8 cellular contexts compared by ENCODE assay signal in the genomic region with DNA sequence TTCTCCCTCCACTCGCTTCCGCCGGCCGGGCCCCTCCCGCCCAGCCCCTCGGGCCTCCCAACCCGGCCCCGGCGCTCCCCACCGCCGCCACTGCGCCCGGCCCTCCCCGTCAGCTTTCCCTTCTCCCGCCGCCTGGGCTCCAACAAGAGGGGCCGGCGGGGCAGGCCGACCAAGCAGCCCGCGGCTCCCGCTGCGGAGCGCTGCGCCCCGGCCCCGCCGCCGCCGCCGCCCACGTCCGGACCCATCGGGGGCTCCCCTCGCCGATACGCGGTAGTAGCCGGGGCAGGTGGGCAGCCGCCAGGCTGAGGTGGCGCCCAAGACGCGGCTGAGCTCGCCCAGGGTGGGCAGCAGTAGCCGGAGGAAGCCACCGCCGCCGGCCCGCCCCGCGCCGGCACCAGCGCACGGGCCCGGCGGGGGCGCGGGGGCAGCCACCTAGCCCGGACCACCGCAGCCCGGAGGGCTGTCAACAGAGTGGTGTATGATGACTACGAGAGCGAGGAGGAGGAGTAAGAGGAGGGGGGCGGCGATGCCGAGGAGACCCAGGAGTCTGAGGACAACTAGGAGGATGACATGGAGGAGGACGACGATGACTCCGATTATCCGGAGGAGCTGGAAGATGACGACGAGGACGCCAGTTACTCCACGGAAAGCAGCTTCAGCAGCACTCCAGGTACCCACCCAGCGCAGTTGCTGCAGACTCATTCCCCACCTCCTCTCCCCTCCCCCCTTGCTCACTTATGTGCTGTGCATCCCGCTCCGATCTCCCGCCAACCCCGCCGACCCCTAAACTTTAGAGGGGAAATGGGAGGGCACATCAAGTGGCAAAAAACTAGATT. TPM values are rescaled to one million over a fixed set of nuclear protein-coding genes. Genes with fewer than 3 reads are reported as not detected.
DNase-seq lines count a peak whose midpoint lies in the region; ATAC-seq, FAIRE-seq and TF ChIP-seq lines count a peak whose summit lies in the region.

No MANE protein-coding gene starts in this region.

- no peak overlapping the region for H3K4ac ChIP-seq in neuronal stem cell (ENCODE audit: low read length)

- no peak overlapping the region for H2BK15ac ChIP-seq in neuronal stem cell (ENCODE audit: low read length)

- H4K91ac ChIP-seq in neuronal stem cell (ENCODE audit: low read depth, low read length, poor library complexity): no peak overlapping the region

- peak overlapping the region; percentile 90 for H2BK5ac ChIP-seq in neuronal stem cell (ENCODE audit: low read length)

- H3K23ac ChIP-seq in neuronal stem cell (ENCODE audit: low read depth, low read length, poor library complexity): peak overlapping the region; percentile 55

- no peak; the same call in 2 of the 3 replicates for TF ChIP-seq CTCF in A549 (IDR thresholded peaks at IDR 0.05)
- peak in 1 of 4 experiments; percentile 10 for TF ChIP-seq CTCF in gastroesophageal sphincter (IDR thresholded peaks at IDR 0.05)
- no peak for TF ChIP-seq CTCF in transverse colon (IDR thresholded peaks at IDR 0.05)

- peak; percentile 78 to 85 for ATAC-seq in A549
- ATAC-seq in GM18520 (IDR thresholded peaks at IDR 0.05; ENCODE audit: unreplicated experiment): peak; percentile 19
- ATAC-seq in HG03066 (IDR thresholded peaks at IDR 0.05; ENCODE audit: low read depth, unreplicated experiment): peak; percentile 43
- ATAC-seq in gastroesophageal sphincter: peak; percentile 85

- H3K27ac ChIP-seq in A549: peak overlapping the region; percentile 84 to 96
- peak overlapping the region; percentile 25 to 94 (median 91) for H3K27ac ChIP-seq in gastroesophageal sphincter
- peak overlapping the region; percentile 74 for H3K27ac ChIP-seq in neuronal stem cell (replicated peaks; ENCODE audit: low read length)
- peak overlapping the region; percentile 87 to 95 (median 88) for H3K27ac ChIP-seq in transverse colon

- H3K36me3 ChIP-seq in NT2/D1 (ENCODE audit: insufficient read depth, insufficient read length, low read length) (no peaks in the 10 kb centered on the region), gastroesophageal sphincter (no peaks in the 10 kb centered on the region), neuronal stem cell (replicated peaks in 1 of 2; ENCODE audit: control insufficient read depth in 2 of 2, insufficient read depth in 2 of 2, low read length in 2 of 2) (peaks cover 0 to 25% of the 10 kb centered on the region in 2 donors), transverse colon (no peaks in the 10 kb centered on the region)

- no peak overlapping the region for H2BK120ac ChIP-seq in neuronal stem cell (ENCODE audit: low read depth, low read length)

- no peak overlapping the region for H4K8ac ChIP-seq in neuronal stem cell (ENCODE audit: low read depth, low read length)

- TF ChIP-seq EP300 in A549 (IDR thresholded peaks at IDR 0.05): no peak
- no peak for TF ChIP-seq EP300 in gastroesophageal sphincter (IDR thresholded peaks at IDR 0.05)
- no peak for TF ChIP-seq EP300 in transverse colon (IDR thresholded peaks at IDR 0.05; ENCODE audit: low read depth)

- CTCF ChIA-PET in A549 (lab: Yijun Ruan, JAX): interaction anchor here (0.6 to 3.9 kb wide), 27 partner anchors 9 to 451 kb away, joined by 3 to 48 read pairs (median 4); no protein-coding TSS in a partner anchor

- H2AFZ ChIP-seq in neuronal stem cell (ENCODE audit: low read length): peak overlapping the region; percentile 99

- H3K14ac ChIP-seq in neuronal stem cell (ENCODE audit: low read length): peak overlapping the region; percentile 71

- under 1% methylated on average over 33 of the region's 80 CpGs for WGBS in A549 (ENCODE audit: missing lambda C conversion rate)
- 0% methylated on average over 1 to 15 of the region's 80 CpGs for WGBS in gastroesophageal sphincter (ENCODE audit: low coverage in 1 of 2), 2 donors
- no CpG with 5 or more reads among the region's 80 CpGs for WGBS in neuronal stem cell (ENCODE audit: extremely low coverage in 2 of 2, insufficient read length in 2 of 2, insufficient replicate concordance in 1 of 2), 2 donors
- WGBS in transverse colon (ENCODE audit: low coverage in 1 of 2), 2 donors: 0% methylated on average over 4 to 32 of the region's 80 CpGs

- POLR2A ChIA-PET in A549 (lab: Yijun Ruan, JAX): interaction anchor here (0.8 to 1.3 kb wide), 5 partner anchors 12 to 131 kb away, joined by 3 to 5 read pairs (median 3); a partner anchor contains a TSS

- 0 out of 5 replicates have a peak, but pooled peaks of 1 of the 2 experiments have one; percentile 6 for TF ChIP-seq RAD21 in A549 (conservative IDR thresholded peaks at IDR 0.05 in 1 of 2, IDR thresholded peaks at IDR 0.05 in 1 of 2)

- no peak overlapping the region for H2AK5ac ChIP-seq in neuronal stem cell (ENCODE audit: low read depth, low read length)

- no peak for FAIRE-seq in A549 (lab: Jason Lieb, UNC)

- DNase-seq in A549 (ENCODE audit: low read depth in 1 of 2, low spot score in 1 of 2) (peak; percentile 45 to 48), NT2/D1 (ENCODE audit: low read depth, low spot score) (peak; percentile 11), neuronal stem cell (ENCODE audit: low spot score) (peak; percentile 39), transverse colon (peak; percentile 28)
- DNase-seq in activated gamma-delta T cell treated with anti-CD3 and anti-CD28 coated beads, Interleukin-2, amount 50 U/mL, for 16 hours (ENCODE audit: low read depth): peak; percentile 5

- intact Hi-C loops in transverse colon (cut with DNase I; ENCODE audit: low total_unique reads): loop anchor here (5.0 kb wide), 1 partner anchor 135 kb away; a partner anchor contains a TSS

- H3K4me1 ChIP-seq in A549: peaks cover 8% of the 10 kb centered on the region; the same call in 1 of the 3 replicates
- H3K4me1 ChIP-seq in NT2/D1 (ENCODE audit: insufficient read depth, insufficient read length): no peaks in the 10 kb centered on the region
- H3K4me1 ChIP-seq in gastroesophageal sphincter: peaks cover 0 to 47% (median 5%) of the 10 kb centered on the region in 3 donors
- peaks cover 0 to 2% of the 10 kb centered on the region in 2 donors for H3K4me1 ChIP-seq in neuronal stem cell (ENCODE audit: control insufficient read depth in 2 of 2, insufficient read depth in 1 of 2, low read depth in 1 of 2, low read length in 2 of 2)
- H3K4me1 ChIP-seq in transverse colon: peaks cover 0 to 20% (median 17%) of the 10 kb centered on the region in 4 donors

- peak overlapping the region; percentile 89 for H3K9ac ChIP-seq in NT2/D1 (ENCODE audit: insufficient read length, low read depth)
- H3K9ac ChIP-seq in neuronal stem cell (ENCODE audit: low read depth, low read length, poor library complexity): peak overlapping the region; percentile 96

- TF ChIP-seq POLR2A in A549 (IDR thresholded peaks at IDR 0.05; ENCODE audit: low read length) (peak; percentile 23; the same call in 1 of the 2 replicates), gastroesophageal sphincter (IDR thresholded peaks at IDR 0.05) (no peak), transverse colon (IDR thresholded peaks at IDR 0.05) (no peak)

- H3K4me2 ChIP-seq in A549 (peak overlapping the region; percentile 98), neuronal stem cell (ENCODE audit: insufficient read depth, low read length, poor library complexity, severe bottlenecking) (peak overlapping the region; percentile 78)

- H3K9me3 ChIP-seq in A549 (no peaks in the 10 kb centered on the region), NT2/D1 (ENCODE audit: insufficient read depth, low read length) (no peaks in the 10 kb centered on the region), gastroesophageal sphincter (no peaks in the 10 kb centered on the region), neuronal stem cell (replicated peaks in 1 of 2; ENCODE audit: control insufficient read depth in 2 of 2, insufficient read depth in 1 of 2, low read depth in 1 of 2, low read length in 2 of 2) (peaks cover 0 to 3% of the 10 kb centered on the region in 2 donors), transverse colon (no peaks in the 10 kb centered on the region)

- H2BK12ac ChIP-seq in neuronal stem cell (ENCODE audit: low read length): no peak overlapping the region

- peak overlapping the region; percentile 92 for H3K4me3 ChIP-seq in A549
- peak overlapping the region; percentile 79 for H3K4me3 ChIP-seq in NT2/D1 (ENCODE audit: insufficient read length, low read depth)
- H3K4me3 ChIP-seq in gastroesophageal sphincter: peak overlapping the region; percentile 51 to 83
- H3K4me3 ChIP-seq in neuronal stem cell (ENCODE audit: low read length in 2 of 2): peak overlapping the region; percentile 93 to 100
- H3K4me3 ChIP-seq in transverse colon: peak overlapping the region; percentile 79 to 97 (median 84)

- peak overlapping the region; percentile 94 for H3K18ac ChIP-seq in neuronal stem cell (ENCODE audit: low read length)

- no peaks in the 10 kb centered on the region for H3K27me3 ChIP-seq in NT2/D1 (ENCODE audit: insufficient read depth, insufficient read length)
- H3K27me3 ChIP-seq in gastroesophageal sphincter: no peaks in the 10 kb centered on the region
- H3K27me3 ChIP-seq in neuronal stem cell (ENCODE audit: control insufficient read depth in 3 of 3, insufficient read depth in 3 of 3, low read depth in 1 of 3, low read length in 3 of 3): no peaks in the 10 kb centered on the region
- H3K27me3 ChIP-seq in transverse colon: no peaks in the 10 kb centered on the region

- H3K79me1 ChIP-seq in neuronal stem cell (ENCODE audit: low read depth, low read length): peaks cover 4% of the 10 kb centered on the region

- in situ Hi-C loops in transverse colon (cut with MboI; ENCODE audit: low pct_ligation_motif_present in 1 of 4, low pct_unique_long_range_greater_than_20kb in 1 of 4, low sequenced_read_pairs in 3 of 4): no loop called here

TF ChIP-seq in A549, 52 proteins besides CTCF, POLR2A, EP300 and RAD21 (continues in another document):
- TF ChIP-seq, protein P1, sequence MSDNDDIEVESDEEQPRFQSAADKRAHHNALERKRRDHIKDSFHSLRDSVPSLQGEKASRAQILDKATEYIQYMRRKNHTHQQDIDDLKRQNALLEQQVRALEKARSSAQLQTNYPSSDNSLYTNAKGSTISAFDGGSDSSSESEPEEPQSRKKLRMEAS (IDR thresholded peaks at IDR 0.05): peak; percentile 32; the same call in 1 of the 2 replicates
- no peak for TF ChIP-seq ESRRA (IDR thresholded peaks at IDR 0.05; ENCODE audit: borderline replicate concordance, low read length)
- TF ChIP-seq JUN (IDR thresholded peaks at IDR 0.05): peak; percentile 46 to 81; a peak in 2 of 5 replicates

RNA-seq across cellular contexts. Expression of a gene that starts 0.5 kb away (rescaled TPM):
- polyA plus RNA-seq in A549 (2011; rRNA removed): 14.2 and 17.9 TPM in 2 replicates
- polyA plus RNA-seq in A549 (2012; cell fraction: cytosol; rRNA removed): 7.1 and 7.4 TPM in 2 replicates
- polyA plus RNA-seq in A549 (2012; cell fraction: nucleus; rRNA removed): 7.8 and 10.4 TPM in 2 replicates
- polyA plus RNA-seq in A549 (2017; fragmentation: RNase III; extraction: RNeasy Plus Mini Kit Qiagen cat#74134 plus additional on column Dnase treatment): 7.6 to 8.6 TPM (median 8.3 TPM) in 3 replicates
- 28.1 and 32.1 TPM in 2 replicates for polyA minus RNA-seq in A549 (2011; rRNA and poly(A)+ RNA removed)
- total RNA-seq in gastroesophageal sphincter: 10 to 100 TPM; 13.2 to 23.5 (median 16.7) TPM
- 29.0 TPM for polyA plus RNA-seq in neuronal stem cell (2013, experiment 1 of 2)
- polyA plus RNA-seq in neuronal stem cell (2013, experiment 2 of 2): 26.9 TPM
- total RNA-seq in transverse colon: 10 to 100 TPM; 21.0 to 34.0 (median 24.7) TPM

Comparison
In these comparisons a context has a peak if more than half of its experiments do, and no peak if none do; other contexts are left out.
1. Peak in every context shown above with its lines: DNase-seq, ATAC-seq, H3K4me3 ChIP-seq and H3K27ac ChIP-seq.
2. ATAC-seq: peak in every context shown above with its lines; median percentile 85 in gastroesophageal sphincter; 82 in A549; 43 in HG03066; 19 in GM18520.